14 cellular contexts compared by ENCODE assay signal in genomic region chr12:6172086-6172485, GRCh38. TPM values are rescaled to one million over a fixed set of nuclear protein-coding genes. Genes with fewer than 3 reads are reported as not detected.
"Had no signal": no experiment of that assay in that cellular context is flagged by ENCODE, and none has a peak within 500 bp of the region (broad histone marks: within the 10 kb centered on the region; RNA-seq: fewer than 3 reads in every experiment).

No MANE protein-coding gene starts in this region.

- H3K4me3 ChIP-seq: neural progenitor cell, SJSA1 had no signal

- H3K27ac ChIP-seq: epithelial cell of prostate, neural progenitor cell, SJSA1 had no signal

- H3K36me3 Mint-ChIP-seq: activated naive CD8-positive, alpha-beta T cell treated with anti-CD3 and anti-CD28 coated beads, Interleukin-2, amount 10 ng/mL, durations not matched to agents 7 days and 5 days; naive B cell; neural progenitor cell had no signal

- H3K36me3 ChIP-seq: neural progenitor cell, SJSA1 had no signal

- H3K9me3 ChIP-seq: SJSA1 had no signal

- H3K4me1 ChIP-seq: neural progenitor cell had no signal

- H3K27me3 ChIP-seq: neural progenitor cell, SJSA1 had no signal

- H3K9me3 Mint-ChIP-seq: activated CD4-positive, alpha-beta T cell treated with anti-CD3 and anti-CD28 coated beads, Interleukin-2, amount 10 ng/mL, durations not matched to agents 7 days and 5 days; activated naive CD8-positive, alpha-beta T cell treated with anti-CD3 and anti-CD28 coated beads, Interleukin-2, amount 10 ng/mL, durations not matched to agents 7 days and 5 days; naive B cell had no signal

- H3K27ac Mint-ChIP-seq: activated CD4-positive, alpha-beta T cell treated with anti-CD3 and anti-CD28 coated beads, Interleukin-2, amount 10 ng/mL, durations not matched to agents 7 days and 5 days; activated naive CD8-positive, alpha-beta T cell treated with anti-CD3 and anti-CD28 coated beads, Interleukin-2, amount 10 ng/mL, durations not matched to agents 7 days and 5 days; neural progenitor cell had no signal

- DNase-seq: activated CD4-positive, alpha-beta T cell treated with anti-CD3 and anti-CD28 coated beads, Interleukin-2, amount 10 ng/mL, durations not matched to agents 7 days and 5 days; activated CD4-positive, CD25-positive, alpha-beta regulatory T cell; activated naive CD8-positive, alpha-beta T cell treated with anti-CD3 and anti-CD28 coated beads, Interleukin-2, amount 10 ng/mL, durations not matched to agents 7 days and 5 days; aorta; cerebellar nuclear complex; effector memory CD4-positive, alpha-beta T cell; hippocampal formation; midbrain; naive B cell; stimulated activated CD4-positive, alpha-beta T cell treated with anti-CD3 and anti-CD28 coated beads, Interleukin-4, amount 100 ng/mL, for 24 hours; stimulated activated naive CD4-positive, alpha-beta T cell had no signal

- H3K4me1 Mint-ChIP-seq: neural progenitor cell had no signal

- H3K4me2 ChIP-seq: neural progenitor cell had no signal

- H2AFZ ChIP-seq: neural progenitor cell had no signal

- H3K4me3 Mint-ChIP-seq: activated CD4-positive, alpha-beta T cell treated with anti-CD3 and anti-CD28 coated beads, Interleukin-2, amount 10 ng/mL, durations not matched to agents 7 days and 5 days; activated naive CD8-positive, alpha-beta T cell treated with anti-CD3 and anti-CD28 coated beads, Interleukin-2, amount 10 ng/mL, durations not matched to agents 7 days and 5 days; naive B cell; neural progenitor cell had no signal

RNA-seq across cellular contexts. Expression of gene VWF, which starts 47.6 kb away (rescaled TPM):
- total RNA-seq: activated CD4-positive, alpha-beta T cell treated with anti-CD3 and anti-CD28 coated beads, Interleukin-2, amount 10 ng/mL, durations not matched to agents 7 days and 5 days had no signal
